9 cellular contexts compared by ENCODE assay signal in the genomic region with DNA sequence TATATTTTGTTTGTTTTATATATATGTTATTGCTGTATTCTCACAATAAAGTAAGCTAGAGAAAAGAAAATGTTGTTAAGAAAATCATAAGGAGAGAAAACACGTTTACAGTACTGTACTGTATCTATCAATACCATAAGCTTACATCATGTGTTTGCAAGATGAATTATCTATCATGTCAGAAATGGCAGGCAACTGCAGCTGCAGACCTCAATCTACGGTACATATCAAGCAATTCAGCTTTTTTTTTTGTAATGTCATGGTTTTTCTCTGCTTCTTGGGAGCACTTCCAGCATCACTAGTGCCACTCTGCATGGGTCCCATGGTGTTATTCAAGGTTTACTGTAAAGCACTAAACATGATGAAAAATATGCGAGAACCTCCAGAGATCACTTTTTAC. TPM values are rescaled to one million over a fixed set of nuclear protein-coding genes. Genes with fewer than 3 reads are reported as not detected.
"Had no signal": no experiment of that assay in that cellular context is flagged by ENCODE, and none has a peak within 500 bp of the region (broad histone marks: within the 10 kb centered on the region; RNA-seq: fewer than 3 reads in every experiment).

No MANE protein-coding gene starts in this region.

- DNase-seq: IMR-90, KBM-7, KG1 had no signal

- H3K27ac ChIP-seq: HL-60 had no signal

- FAIRE-seq: HepG2, HTR-8/SVneo had no signal

- ATAC-seq: HepG2 had no signal

RNA-seq across cellular contexts. Expression of a gene that starts 8.9 kb away (rescaled TPM):
- total RNA-seq: HepG2, HT-29, HT1080, IMR-90 had no signal
- polyA plus RNA-seq: HepG2, IgD-negative memory B cell, IMR-90 had no signal

RNA-seq across cellular contexts. Expression of a gene that starts 19.3 kb away (rescaled TPM):
- total RNA-seq: HepG2, HT-29, HT1080, IMR-90 had no signal
- polyA plus RNA-seq: HepG2, IMR-90 had no signal

RNA-seq across cellular contexts. Expression of a gene that starts 42.4 kb away (rescaled TPM):
- total RNA-seq: HepG2, HT-29, HT1080, IMR-90 had no signal
- polyA plus RNA-seq: HepG2, IgD-negative memory B cell, IMR-90 had no signal

RNA-seq across cellular contexts. Expression of a gene that starts 42.6 kb away (rescaled TPM):
- total RNA-seq: HepG2, HT-29, HT1080, IMR-90 had no signal
- polyA plus RNA-seq: HepG2, IgD-negative memory B cell, IMR-90 had no signal

RNA-seq across cellular contexts. Expression of a gene that starts 59.7 kb away (rescaled TPM):
- total RNA-seq: HepG2, HT-29, HT1080, IMR-90 had no signal
- polyA plus RNA-seq: HepG2, IgD-negative memory B cell, IMR-90 had no signal
